ENCODE assay signal across 8 cellular contexts in the genomic region with DNA sequence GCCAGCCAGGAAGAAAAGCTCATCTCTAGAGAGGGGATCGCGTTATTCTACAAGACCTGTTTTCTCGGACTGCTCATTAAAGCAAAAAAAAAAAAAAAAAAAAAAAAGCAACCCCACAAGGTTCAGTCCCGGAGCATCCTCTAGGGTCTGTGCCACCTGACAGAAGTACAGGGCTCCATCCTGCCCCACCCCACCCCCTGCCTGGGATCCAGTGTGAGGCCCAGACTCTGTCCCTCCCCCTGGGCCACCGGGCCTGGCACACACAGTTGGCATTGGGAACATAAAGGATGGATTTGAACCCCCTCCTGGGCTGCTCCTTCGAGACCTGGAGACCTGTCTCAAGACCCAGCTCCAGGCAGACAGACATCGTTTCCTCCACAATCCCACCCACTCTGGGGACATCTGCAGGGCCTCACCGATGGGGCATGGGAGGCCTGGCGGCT. TPM values are rescaled to one million over a fixed set of nuclear protein-coding genes. Genes with fewer than 3 reads are reported as not detected.
A peak's percentile ranks its signal among the peaks of the same experiment; 100 is the strongest.
DNase-seq lines count a peak whose midpoint lies in the region; ATAC-seq, FAIRE-seq and TF ChIP-seq lines count a peak whose summit lies in the region.

No MANE protein-coding gene starts in this region.

- intact Hi-C loops in aorta (cut with DNase I), result no loop called here

- H3K4me1 ChIP-seq in mesodermal cell (ENCODE audit: control insufficient read depth, insufficient read depth, low read length, poor library complexity, severe bottlenecking) (peaks cover 15% of the 10 kb centered on the region), aorta (ENCODE audit: control insufficient read depth in 1 of 2, insufficient read depth in 2 of 2, low read length in 2 of 2) (no peaks in the 10 kb centered on the region)

- DNase-seq in GM06990 (ENCODE audit: extremely low read depth, insufficient read length) (no peak), MG63 (no peak), bronchial epithelial cell (ENCODE audit: low read depth) (no peak), aorta (no peak), mucosa of gallbladder (ENCODE audit: low spot score) (no peak), ACHN (no peak)

- H3K27ac ChIP-seq in mesodermal cell (ENCODE audit: low read depth, low read length, severe bottlenecking), result peak overlapping the region; percentile 45
- no peak overlapping the region for H3K27ac ChIP-seq in aorta (ENCODE audit: low read depth in 1 of 2, low read length in 2 of 2)

- H3K27me3 ChIP-seq in GM06990 (replicated peaks; ENCODE audit: control insufficient read depth, insufficient read depth, low read length), result no peaks in the 10 kb centered on the region
- no peaks in the 10 kb centered on the region for H3K27me3 ChIP-seq in MG63
- H3K27me3 ChIP-seq in bronchial epithelial cell (ENCODE audit: control insufficient read depth, insufficient read depth, low read length), result no peaks in the 10 kb centered on the region
- no peaks in the 10 kb centered on the region for H3K27me3 ChIP-seq in aorta (ENCODE audit: control insufficient read depth in 1 of 2, insufficient read depth in 2 of 2, low read length in 1 of 2)

- FAIRE-seq in bronchial epithelial cell (lab: Jason Lieb, UNC), result no peak

- H3K4me3 ChIP-seq in GM06990 (replicated peaks; ENCODE audit: low read depth, low read length) (peak overlapping the region; percentile 84), MG63 (peak overlapping the region; percentile 61), bronchial epithelial cell (ENCODE audit: low read depth, low read length) (peak overlapping the region; percentile 55), mesodermal cell (ENCODE audit: extremely low read depth, insufficient read depth, low read length, poor library complexity, severe bottlenecking) (peak overlapping the region; percentile 70), aorta (ENCODE audit: low read length in 2 of 2) (peak overlapping the region; percentile 54 to 73)

- TF ChIP-seq CTCF in GM06990 (IDR thresholded peaks at IDR 0.05; ENCODE audit: insufficient read depth, low read length, poor library complexity, severe bottlenecking), result no peak
- no peak for TF ChIP-seq CTCF in bronchial epithelial cell (IDR thresholded peaks at IDR 0.05; ENCODE audit: insufficient read depth, low read length, severe bottlenecking)

- 46 to 73% methylated on average over 5 of the region's 9 CpGs for WGBS in mesodermal cell (ENCODE audit: insufficient coverage in 2 of 2), 2 experiments
- 28% methylated on average over 9 of the region's 9 CpGs for WGBS in aorta, 2 donors

- in situ Hi-C loops in ACHN (cut with HindIII; ENCODE audit: low pct_ligation_motif_present, low pct_unique_long_range_greater_than_20kb, low sequenced_read_pairs), result no loop called here

- no peaks in the 10 kb centered on the region for H3K9me3 ChIP-seq in MG63
- H3K9me3 ChIP-seq in mesodermal cell (ENCODE audit: control insufficient read depth, low read length), result no peaks in the 10 kb centered on the region
- no peaks in the 10 kb centered on the region for H3K9me3 ChIP-seq in aorta (ENCODE audit: control insufficient read depth, low read length)

- H3K36me3 ChIP-seq in GM06990 (ENCODE audit: control insufficient read depth, insufficient read depth, low read length) (peaks cover 8% of the 10 kb centered on the region), MG63 (no peaks in the 10 kb centered on the region), bronchial epithelial cell (ENCODE audit: control insufficient read depth, insufficient read depth, low read length) (no peaks in the 10 kb centered on the region), mesodermal cell (ENCODE audit: control insufficient read depth, insufficient read depth, low read length) (peaks cover 30% of the 10 kb centered on the region), aorta (ENCODE audit: control insufficient read depth in 1 of 2, insufficient read depth in 2 of 2, low read length in 1 of 2) (no peaks in the 10 kb centered on the region)

- no peak for ATAC-seq in aorta (ENCODE audit: low FRiP score)
- ATAC-seq in GM18502 (IDR thresholded peaks at IDR 0.05; ENCODE audit: poor library complexity, unreplicated experiment), result no peak

RNA-seq across cellular contexts. Expression of a gene that starts 0.7 kb away (rescaled TPM):
- 24.3 and 27.1 TPM in 2 replicates for total RNA-seq in MG63 (2014; rRNA removed; shearing (Covaris generic); ENCODE audit: low replicate concordance)
- total RNA-seq in bronchial epithelial cell, result 4.7 and 6.9 TPM in 2 replicates
- 42.3 TPM for polyA plus RNA-seq in mesodermal cell (2013, experiment 1 of 2)
- polyA plus RNA-seq in mesodermal cell (2013, experiment 2 of 2), result 36.6 TPM
- total RNA-seq in aorta, result 10 to 100 TPM; 17.8 to 25.5 TPM
- 1 to 10 TPM; 3.1 to 7.4 TPM for polyA plus RNA-seq in aorta
- total RNA-seq in mucosa of gallbladder, result 27.1 TPM

RNA-seq across cellular contexts. Expression of a gene that starts 30.6 kb away (rescaled TPM):
- 10.8 and 17.1 TPM in 2 replicates for total RNA-seq in MG63 (2014; rRNA removed; shearing (Covaris generic); ENCODE audit: low replicate concordance)
- total RNA-seq in bronchial epithelial cell (8.7 and 10.0 TPM in 2 replicates), aorta (1 to 10 TPM; 6.1 to 8.7 TPM), mucosa of gallbladder (13.2 TPM)
- polyA plus RNA-seq in mesodermal cell (2013, experiment 1 of 2), result 8.7 TPM
- 7.1 TPM for polyA plus RNA-seq in mesodermal cell (2013, experiment 2 of 2)
- polyA plus RNA-seq in aorta, result 10 to 100 TPM in 1 of 2 donors, 1 to 10 TPM in 1; 9.1 to 10.2 TPM

RNA-seq across cellular contexts. Expression of a gene that starts 30.7 kb away (rescaled TPM):
- total RNA-seq in MG63 (2014; rRNA removed; shearing (Covaris generic); ENCODE audit: low replicate concordance), result 19.6 and 29.7 TPM in 2 replicates
- total RNA-seq in bronchial epithelial cell (21.1 and 25.3 TPM in 2 replicates), aorta (1 to 10 TPM; 8.6 to 9.4 TPM), mucosa of gallbladder (18.2 TPM)
- 19.5 TPM for polyA plus RNA-seq in mesodermal cell (2013, experiment 1 of 2)
- polyA plus RNA-seq in mesodermal cell (2013, experiment 2 of 2), result 15.8 TPM
- polyA plus RNA-seq in aorta, result 10 to 100 TPM; 13.4 to 16.5 TPM

RNA-seq across cellular contexts. Expression of a gene that starts 37.9 kb away (rescaled TPM):
- 7.6 and 16.2 TPM in 2 replicates for total RNA-seq in MG63 (2014; rRNA removed; shearing (Covaris generic); ENCODE audit: low replicate concordance)
- 14.7 and 18.2 TPM in 2 replicates for total RNA-seq in bronchial epithelial cell
- polyA plus RNA-seq in mesodermal cell (2013, experiment 1 of 2), result 27.7 TPM
- 25.4 TPM for polyA plus RNA-seq in mesodermal cell (2013, experiment 2 of 2)
- 10 to 100 TPM; 19.0 to 26.0 TPM for total RNA-seq in aorta
- 10 to 100 TPM; 14.9 to 66.5 TPM for polyA plus RNA-seq in aorta
- total RNA-seq in mucosa of gallbladder, result 22.6 TPM

RNA-seq across cellular contexts. Expression of a gene that starts 44.7 kb away (rescaled TPM):
- 18.4 and 45.5 TPM in 2 replicates for total RNA-seq in MG63 (2014; rRNA removed; shearing (Covaris generic); ENCODE audit: low replicate concordance)
- total RNA-seq in bronchial epithelial cell (24.5 and 50.1 TPM in 2 replicates), aorta (10 to 100 TPM; 29.6 to 35.9 TPM), mucosa of gallbladder (43.6 TPM)
- polyA plus RNA-seq in mesodermal cell (2013, experiment 1 of 2), result 78.0 TPM
- 70.1 TPM for polyA plus RNA-seq in mesodermal cell (2013, experiment 2 of 2)
- polyA plus RNA-seq in aorta, result 10 to 100 TPM; 90.0 to 92.9 TPM
